ENCODE assay signal across 8 cellular contexts in the genomic region with DNA sequence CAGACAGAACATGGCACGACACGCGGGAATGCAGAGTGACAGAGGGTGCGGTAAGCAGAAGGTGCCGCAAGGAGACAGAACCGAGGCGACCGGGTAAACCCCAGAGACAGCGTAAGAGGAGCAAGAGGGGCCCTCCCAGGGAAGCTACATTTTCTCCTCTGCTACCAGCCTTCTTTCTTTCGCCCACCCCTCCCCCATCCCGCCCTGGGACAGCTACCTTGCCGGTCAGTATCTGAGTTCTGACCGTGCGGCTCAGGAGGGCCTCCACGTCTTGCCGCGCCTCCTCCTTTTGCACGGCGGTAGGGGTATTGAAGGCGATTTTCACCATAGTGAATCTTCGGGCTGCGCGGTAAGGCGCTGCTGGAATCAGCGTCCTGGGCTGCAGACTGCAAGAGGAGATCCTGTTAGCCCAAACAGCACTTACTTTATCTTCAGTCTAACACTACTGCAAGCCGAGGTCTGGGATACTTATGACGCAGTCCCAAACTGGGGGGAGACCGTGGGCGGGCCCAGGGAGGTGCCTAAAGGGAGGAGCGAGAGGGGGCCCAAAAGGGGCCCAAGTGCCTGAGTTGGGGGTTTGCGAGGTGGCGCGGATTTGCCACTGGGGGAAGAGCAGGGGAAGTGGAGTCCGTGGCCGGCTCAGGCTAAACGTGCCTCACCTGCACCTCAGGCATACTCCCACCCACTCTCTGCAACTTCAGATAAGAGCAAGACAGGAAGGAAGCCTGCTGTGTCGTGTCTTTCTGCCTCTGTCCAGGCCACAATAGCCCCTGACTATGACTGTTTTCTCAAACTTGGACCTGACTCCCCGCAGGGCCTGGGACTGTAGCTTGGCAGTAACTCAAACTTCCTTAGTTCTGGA.
DNase-seq lines count a peak whose midpoint lies in the region; ATAC-seq and TF ChIP-seq lines count a peak whose summit lies in the region.

A gene (minus strand): TSS at position 447 of the 862 bp plus-strand sequence. CDS start 119 bp downstream, at position 328.

- H3K4me3 Mint-ChIP-seq in stimulated activated memory B cell treated with anti-CD40 and anti-IgM and Interleukin-4, amounts not matched to agents 10 μg/mL and 1 μg/mL and 100 μg/mL, for 72 hours: peak within 1 kb of the TSS; percentile 96

- DNase-seq in activated CD4-positive, alpha-beta T cell treated with anti-CD3 and anti-CD28 coated beads for 48 hours: peak; percentile 66
- DNase-seq in NCI-H146 (lab: John Stamatoyannopoulos, UW) (no peak), OCI-M2 (lab: John Stamatoyannopoulos, UW; ENCODE audit: unreplicated experiment) (no peak)

- peak within 1 kb of the TSS; percentile 25 to 54 for H3K9ac ChIP-seq in duodenal mucosa (ENCODE audit: low read depth in 1 of 2, low read length in 2 of 2)

- no peak within 1 kb of the TSS for H3K27ac ChIP-seq in duodenal mucosa (ENCODE audit: low read depth, low read length)
- H3K27ac ChIP-seq in muscle layer of duodenum (ENCODE audit: low read length): peak within 1 kb of the TSS; percentile 31

- ATAC-seq in HG03175 (IDR thresholded peaks at IDR 0.05; ENCODE audit: unreplicated experiment): peak; percentile 79
- peak; percentile 88 for ATAC-seq in stimulated activated memory B cell treated with anti-CD40 and anti-IgM and Interleukin-4, amounts not matched to agents 10 μg/mL and 1 μg/mL and 100 μg/mL, for 72 hours

- H3K4me1 Mint-ChIP-seq in stimulated activated memory B cell treated with anti-CD40 and anti-IgM and Interleukin-4, amounts not matched to agents 10 μg/mL and 1 μg/mL and 100 μg/mL, for 72 hours: peaks cover 18% of the 10 kb centered on the region

- H3K27me3 ChIP-seq in duodenal mucosa (ENCODE audit: control insufficient read depth in 1 of 2, insufficient read depth in 2 of 2, low read length in 2 of 2): no peaks in the 10 kb centered on the region
- no peaks in the 10 kb centered on the region for H3K27me3 ChIP-seq in muscle layer of duodenum (ENCODE audit: low read depth, low read length)

- H3K4me3 ChIP-seq in duodenal mucosa (ENCODE audit: low read depth in 1 of 2, low read length in 2 of 2) (peak within 1 kb of the TSS; percentile 59 to 70), muscle layer of duodenum (ENCODE audit: low read depth in 1 of 2, low read length in 2 of 2) (peak within 1 kb of the TSS; percentile 52 to 58)

- no peaks in the 10 kb centered on the region for H3K27me3 Mint-ChIP-seq in stimulated activated memory B cell treated with anti-CD40 and anti-IgM and Interleukin-4, amounts not matched to agents 10 μg/mL and 1 μg/mL and 100 μg/mL, for 72 hours

- H3K27ac Mint-ChIP-seq in stimulated activated memory B cell treated with anti-CD40 and anti-IgM and Interleukin-4, amounts not matched to agents 10 μg/mL and 1 μg/mL and 100 μg/mL, for 72 hours: peak within 1 kb of the TSS; percentile 96

- H3K36me3 Mint-ChIP-seq in stimulated activated memory B cell treated with anti-CD40 and anti-IgM and Interleukin-4, amounts not matched to agents 10 μg/mL and 1 μg/mL and 100 μg/mL, for 72 hours: peaks cover 7% of the 10 kb centered on the region

- H3K4me1 ChIP-seq in duodenal mucosa (ENCODE audit: control insufficient read depth in 1 of 2, insufficient read depth in 2 of 2, low read length in 2 of 2) (no peaks in the 10 kb centered on the region), muscle layer of duodenum (ENCODE audit: control insufficient read depth in 1 of 2, insufficient read depth in 2 of 2, low read length in 2 of 2) (peaks cover 0 to 5% of the 10 kb centered on the region in 2 donors)

- H3K36me3 ChIP-seq in duodenal mucosa (ENCODE audit: control insufficient read depth in 1 of 2, insufficient read depth in 2 of 2, low read length in 2 of 2) (no peaks in the 10 kb centered on the region), muscle layer of duodenum (ENCODE audit: control insufficient read depth in 1 of 2, insufficient read depth in 2 of 2, low read length in 2 of 2) (no peaks in the 10 kb centered on the region)

- H3K9me3 ChIP-seq in duodenal mucosa (ENCODE audit: control insufficient read depth in 1 of 2, low read length in 2 of 2) (no peaks in the 10 kb centered on the region), muscle layer of duodenum (ENCODE audit: control insufficient read depth in 1 of 2, low read length in 2 of 2) (no peaks in the 10 kb centered on the region)

- no peaks in the 10 kb centered on the region for H3K9me3 Mint-ChIP-seq in stimulated activated memory B cell treated with anti-CD40 and anti-IgM and Interleukin-4, amounts not matched to agents 10 μg/mL and 1 μg/mL and 100 μg/mL, for 72 hours

- TF ChIP-seq POLR2A in GM19193 (IDR thresholded peaks at IDR 0.05; ENCODE audit: extremely low read depth, insufficient read depth, insufficient read length): peak; percentile 26
